In genomic region chr5:79242242-79243039, GRCh38 we compare ENCODE assay signal across 24 cellular contexts. TPM values are rescaled to one million over a fixed set of nuclear protein-coding genes. Genes with fewer than 3 reads are reported as not detected.
DNase-seq lines count a peak whose midpoint lies in the region; ATAC-seq, FAIRE-seq and TF ChIP-seq lines count a peak whose summit lies in the region.
"Had no signal": no experiment of that assay in that cellular context is flagged by ENCODE, and none has a peak within 500 bp of the region (broad histone marks: within the 10 kb centered on the region; RNA-seq: fewer than 3 reads in every experiment).

No MANE protein-coding gene starts in this region.

- no peak overlapping the region for H3K56ac ChIP-seq in IMR-90 (ENCODE audit: extremely low read depth, insufficient read depth, low read length)

- peak overlapping the region; percentile 31 for H3K4me3 Mint-ChIP-seq in activated naive CD8-positive, alpha-beta T cell
- no peak overlapping the region for H3K4me3 Mint-ChIP-seq in activated naive CD8-positive, alpha-beta T cell treated with anti-CD3 and anti-CD28 coated beads, Interleukin-2, amount 50 U/mL, for 24 hours

- no peak overlapping the region for H2AK5ac ChIP-seq in IMR-90 (ENCODE audit: low read depth, low read length)

- H3K4me1 ChIP-seq in IMR-90 (ENCODE audit: control insufficient read depth, insufficient read depth, low read length): peaks cover 3% of the 10 kb centered on the region; the same call in 1 of the 2 replicates
- peaks cover 0 to 1% of the 10 kb centered on the region in 2 experiments; a peak in 1 of 5 replicates for H3K4me1 ChIP-seq in K562 (replicated peaks in 1 of 2; ENCODE audit: control insufficient read depth in 2 of 2, insufficient read depth in 2 of 2, low read length in 2 of 2)

- H2AFZ ChIP-seq in IMR-90 (replicated peaks; ENCODE audit: low read length, poor library complexity) (no peak overlapping the region), K562 (ENCODE audit: low read depth, low read length) (no peak overlapping the region)

- TF ChIP-seq RAD21 in IMR-90 (IDR thresholded peaks at IDR 0.05; ENCODE audit: low read length) (no peak), K562 (CRISPR knock-in tag; conservative IDR thresholded peaks at IDR 0.05 in 1 of 2, IDR thresholded peaks at IDR 0.05 in 1 of 2) (no peak)

- H3K9me3 ChIP-seq in IMR-90 (ENCODE audit: control insufficient read depth, insufficient read depth, low read length) (no peaks in the 10 kb centered on the region), K562 (replicated peaks; ENCODE audit: control insufficient read depth, insufficient read depth, low read depth, low read length) (no peaks in the 10 kb centered on the region)
- H3K9me3 ChIP-seq: heart right ventricle, prostate gland, stomach had no signal

- intact Hi-C loops in IMR-90 (cut with micrococcal nuclease): no loop called here
- intact Hi-C loops in K562 (cut with micrococcal nuclease): no loop called here
- intact Hi-C loops in cardiac septum (cut with DNase I): no loop called here

- TF ChIP-seq CTCF in IMR-90 (conservative IDR thresholded peaks at IDR 0.05; ENCODE audit: low read depth, low read length) (no peak), K562 (IDR thresholded peaks at IDR 0.05 in 2 of 3, conservative IDR thresholded peaks at IDR 0.05 in 1 of 3; ENCODE audit: insufficient read depth in 2 of 3, low read depth in 1 of 3, low read length in 3 of 3) (no peak), RWPE1 (conservative IDR thresholded peaks at IDR 0.05; ENCODE audit: low read depth) (no peak)

- POLR2A ChIA-PET in IMR-90 (lab: Charles Lee; ENCODE audit: unreplicated experiment) (no interaction called here), K562 (lab: Yijun Ruan, JAX) (no interaction called here), RWPE1 (lab: Yijun Ruan, JAX; ENCODE audit: low non-redundant PET) (no interaction called here)

- no peak overlapping the region for H3K23ac ChIP-seq in IMR-90 (ENCODE audit: low read depth, low read length)

- CTCF ChIA-PET in IMR-90 (lab: Yijun Ruan, JAX) (no interaction called here), K562 (lab: Yijun Ruan, JAX; ENCODE audit: low intra/inter-chr PET ratio) (no interaction called here), RWPE1 (lab: Yijun Ruan, JAX) (interaction anchor here (0.7 kb wide), 1 partner anchor 38 kb away, joined by 3 read pairs; no protein-coding TSS in a partner anchor)

- no peak overlapping the region for H4K91ac ChIP-seq in IMR-90 (ENCODE audit: insufficient read depth, low read depth, low read length)

- H3K4me1 Mint-ChIP-seq in activated naive CD8-positive, alpha-beta T cell (ENCODE audit: low read depth): peaks cover 76% of the 10 kb centered on the region
- H3K4me1 Mint-ChIP-seq in activated naive CD8-positive, alpha-beta T cell treated with anti-CD3 and anti-CD28 coated beads, Interleukin-2, amount 50 U/mL, for 24 hours: peaks cover 64% of the 10 kb centered on the region

- H3K36me3 ChIP-seq in IMR-90 (ENCODE audit: control insufficient read depth, insufficient read depth, low read length) (no peaks in the 10 kb centered on the region), K562 (ENCODE audit: control insufficient read depth, insufficient read depth, low read length) (no peaks in the 10 kb centered on the region)
- H3K36me3 ChIP-seq: brain microvascular endothelial cell, heart right ventricle, prostate gland, stomach had no signal

- no peaks in the 10 kb centered on the region for H3K27me3 Mint-ChIP-seq in activated naive CD8-positive, alpha-beta T cell
- no peaks in the 10 kb centered on the region for H3K27me3 Mint-ChIP-seq in activated naive CD8-positive, alpha-beta T cell treated with anti-CD3 and anti-CD28 coated beads, Interleukin-2, amount 50 U/mL, for 24 hours

- H2BK120ac ChIP-seq in IMR-90 (ENCODE audit: low read depth, low read length): no peak overlapping the region

- no peak overlapping the region for H3K4ac ChIP-seq in IMR-90 (ENCODE audit: low read depth, low read length)

- H3K9me1 ChIP-seq in IMR-90 (ENCODE audit: insufficient read depth, low read length) (no peaks in the 10 kb centered on the region), K562 (ENCODE audit: control insufficient read depth, insufficient read depth, low read length) (no peaks in the 10 kb centered on the region)

- no peak overlapping the region for H4K5ac ChIP-seq in IMR-90 (ENCODE audit: low read depth, low read length)

- no peak for TF ChIP-seq POLR2A in IMR-90 (IDR thresholded peaks at IDR 0.05; ENCODE audit: low read depth, low read length)
- TF ChIP-seq POLR2A in K562 (conservative IDR thresholded peaks at IDR 0.05): no peak

- H3K27me3 ChIP-seq in IMR-90 (ENCODE audit: control insufficient read depth, insufficient read depth, low read length): no peaks in the 10 kb centered on the region
- H3K27me3 ChIP-seq in K562 (ENCODE audit: control insufficient read depth in 2 of 2, insufficient read depth in 2 of 2, low read length in 2 of 2): no peaks in the 10 kb centered on the region
- H3K27me3 ChIP-seq: brain microvascular endothelial cell, heart right ventricle, stomach had no signal

- no peak for DNase-seq in activated naive CD8-positive, alpha-beta T cell treated with anti-CD3 and anti-CD28 coated beads, Interleukin-2, amount 50 U/mL, for 24 hours
- DNase-seq in IMR-90 (no peak), K562 (ENCODE audit: extremely low read depth in 1 of 4, low spot score in 3 of 4) (no peak), renal cortical epithelial cell (ENCODE audit: low read depth) (peak; percentile 7), HK-2 (ENCODE audit: unreplicated experiment) (no peak), RWPE1 (ENCODE audit: low spot score) (no peak), cardiac septum (ENCODE audit: low spot score) (no peak)
- DNase-seq: activated CD4-positive, alpha-beta T cell treated with anti-CD3 and anti-CD28 coated beads for 1 hour; brain microvascular endothelial cell; DND-41; heart right ventricle; midbrain; NCI-H1105 treated with DMSO at 0.1 percent for 48 hours; NCI-H2081 treated with DMSO at 0.1 percent for 48 hours; NCI-H446 treated with DMSO at 0.1 percent for 48 hours; stimulated activated CD4-positive, alpha-beta T cell treated with anti-CD3 and anti-CD28 coated beads, Interleukin-4, amount 100 ng/mL, for 1 hour; stomach; trophoblast cell had no signal

- no peak overlapping the region for H2BK5ac ChIP-seq in IMR-90 (ENCODE audit: low read depth, low read length, poor library complexity, severe bottlenecking)

- peaks cover 2% of the 10 kb centered on the region for H3K36me3 Mint-ChIP-seq in activated naive CD8-positive, alpha-beta T cell
- no peaks in the 10 kb centered on the region for H3K36me3 Mint-ChIP-seq in activated naive CD8-positive, alpha-beta T cell treated with anti-CD3 and anti-CD28 coated beads, Interleukin-2, amount 50 U/mL, for 24 hours (ENCODE audit: low read depth)

- H4K20me1 ChIP-seq in IMR-90 (ENCODE audit: insufficient read depth, low read length) (peaks cover 14% of the 10 kb centered on the region), K562 (replicated peaks; ENCODE audit: control insufficient read depth, insufficient read depth, low read length) (no peaks in the 10 kb centered on the region; the same call in 1 of the 2 replicates)

- in situ Hi-C loops in IMR-90 (cut with MboI; ENCODE audit: low sequenced_read_pairs) (no loop called here), K562 (cut with MboI) (no loop called here)

- H3K79me2 ChIP-seq in K562 (ENCODE audit: control insufficient read depth, insufficient read depth, low read length): peaks cover 65% of the 10 kb centered on the region

- peaks cover 10 to 22% of the 10 kb centered on the region in 2 experiments for H3K79me1 ChIP-seq in IMR-90 (ENCODE audit: low read depth in 1 of 2, low read length in 2 of 2)

- H3K27ac ChIP-seq in IMR-90 (ENCODE audit: insufficient read depth, low read length) (no peak overlapping the region), K562 (ENCODE audit: extremely low read depth, low read depth, low read length) (no peak overlapping the region), RWPE1 (no peak overlapping the region)
- H3K27ac ChIP-seq: brain microvascular endothelial cell, heart right ventricle, prostate gland, stomach had no signal

- dilution Hi-C loops in IMR-90 (cut with HindIII; ENCODE audit: low sequenced_read_pairs, unreplicated experiment): no loop called here

- 0 out of 2 replicates have a peak overlapping the region, but pooled peaks have one; percentile 31 for H3K18ac ChIP-seq in IMR-90 (ENCODE audit: low read depth, low read length)

- H4K8ac ChIP-seq in IMR-90 (ENCODE audit: low read depth in 2 of 2, low read length in 2 of 2): no peak overlapping the region

- no peaks in the 10 kb centered on the region for H3K9me3 Mint-ChIP-seq in activated naive CD8-positive, alpha-beta T cell (ENCODE audit: low read depth)
- no peaks in the 10 kb centered on the region for H3K9me3 Mint-ChIP-seq in activated naive CD8-positive, alpha-beta T cell treated with anti-CD3 and anti-CD28 coated beads, Interleukin-2, amount 50 U/mL, for 24 hours
- H3K9me3 Mint-ChIP-seq: neural crest cell had no signal

- no peak overlapping the region for H2BK20ac ChIP-seq in IMR-90 (ENCODE audit: low read depth, low read length)

- BruUV-seq in IMR-90 (replicated peaks; lab: Mats Ljungman, UMichigan) (no TSS peak), K562 (replicated peaks; lab: Mats Ljungman, UMichigan) (no TSS peak)

- FAIRE-seq in K562 (lab: Jason Lieb, UNC): peak; percentile 32

- peak overlapping the region; percentile 76; the same call in 1 of the 2 replicates for H3K4me2 ChIP-seq in IMR-90 (ENCODE audit: low read depth, low read length)
- no peak overlapping the region; the same call in 1 of the 2 replicates for H3K4me2 ChIP-seq in K562 (ENCODE audit: insufficient read depth, low read length)
- H3K4me2 ChIP-seq: smooth muscle cell had no signal

- no peak for ATAC-seq in activated naive CD8-positive, alpha-beta T cell treated with anti-CD3 and anti-CD28 coated beads, Interleukin-2, amount 50 U/mL, for 24 hours
- ATAC-seq in IMR-90 (ENCODE audit: low read depth) (no peak), K562 (no peak)
- ATAC-seq: left lobe of liver, Right ventricle myocardium inferior had no signal

- H2AK9ac ChIP-seq in IMR-90 (replicated peaks; ENCODE audit: low read depth, low read length, poor library complexity): no peak overlapping the region

- no peak overlapping the region for H3K9ac ChIP-seq in IMR-90 (ENCODE audit: low read depth, low read length)
- H3K9ac ChIP-seq in K562 (ENCODE audit: insufficient read depth in 1 of 2, low read depth in 2 of 2, low read length in 2 of 2): no peak overlapping the region

- H2BK15ac ChIP-seq in IMR-90 (ENCODE audit: low read depth, low read length): no peak overlapping the region

- no CpG with 5 or more reads among the region's 5 CpGs for WGBS in IMR-90 (ENCODE audit: extremely low coverage in 2 of 2, insufficient read length in 1 of 2), 2 experiments
- whole genome bisulfite sequencing in K562 (ENCODE audit: insufficient coverage, low coverage, missing lambda C conversion rate): 22% methylated on average over 5 of the region's 5 CpGs

- no peak overlapping the region for H3K14ac ChIP-seq in IMR-90 (replicated peaks; ENCODE audit: low read depth, low read length)

- no peak for TF ChIP-seq EP300 in K562 (IDR thresholded peaks at IDR 0.05; ENCODE audit: low read length)

- H3K27ac Mint-ChIP-seq in activated naive CD8-positive, alpha-beta T cell: no peak overlapping the region
- H3K27ac Mint-ChIP-seq in activated naive CD8-positive, alpha-beta T cell treated with anti-CD3 and anti-CD28 coated beads, Interleukin-2, amount 50 U/mL, for 24 hours: no peak overlapping the region

- H3K4me3 ChIP-seq in IMR-90 (ENCODE audit: insufficient read depth, low read depth, low read length): no peak overlapping the region
- no peak overlapping the region for H3K4me3 ChIP-seq in K562
- H3K4me3 ChIP-seq: heart right ventricle, prostate gland, smooth muscle cell had no signal

RNA-seq across cellular contexts. Expression of gene JMY, which starts 6.5 kb away (rescaled TPM):
- total RNA-seq in IMR-90 (2012; rRNA removed): 3.2 and 5.6 TPM in 2 replicates
- polyA plus RNA-seq in IMR-90 (2012; rRNA removed): 1.2 and 1.7 TPM in 2 replicates
- polyA plus RNA-seq in IMR-90 (2012; cell fraction: cytosol; rRNA removed): 0.58 and 0.61 TPM in 2 replicates
- 0.95 and 4.1 TPM in 2 replicates for polyA plus RNA-seq in IMR-90 (2012; cell fraction: nucleus; rRNA removed; ENCODE audit: low replicate concordance)
- total RNA-seq in K562 (2011; cell fraction: chromatin; rRNA removed; ENCODE audit: low replicate concordance): 3.2 and 10.4 TPM in 2 replicates
- total RNA-seq in K562 (2011; cell fraction: nucleolus; rRNA removed): 2.8 and 3.8 TPM in 2 replicates
- total RNA-seq in K562 (2011; cell fraction: nucleoplasm; rRNA removed): 5.1 and 7.3 TPM in 2 replicates
- 4.5 and 4.7 TPM in 2 replicates for total RNA-seq in K562 (2014; rRNA removed)
- 5.2 and 6.5 TPM in 2 replicates for total RNA-seq in K562 (2014; rRNA removed; fragmentation: Illumina TruSeq; extraction: Trizol)
- total RNA-seq in K562 (2015; rRNA removed; fragmentation: Illumina TruSeq; extraction: Trizol): 2.3 and 2.5 TPM in 2 replicates
- total RNA-seq in K562 (2021): 4.6 and 5.5 TPM in 2 replicates
- polyA plus RNA-seq in K562 (2011; rRNA removed): 2.3 and 2.5 TPM in 2 replicates
- 0.34 and 1.0 TPM in 2 replicates for polyA plus RNA-seq in K562 (2011; cell fraction: cytosol; rRNA removed)
- 2.5 and 4.0 TPM in 2 replicates for polyA plus RNA-seq in K562 (2011; cell fraction: nucleus; rRNA removed)
- 2.0 and 4.4 TPM in 2 replicates for polyA plus RNA-seq in K562 (2012)
- 3.7 and 3.9 TPM in 2 replicates for polyA plus RNA-seq in K562 (2014; fragmentation: Illumina TruSeq; extraction: Trizol)
- 1 to 10 TPM; 1.1 TPM for polyA plus RNA-seq in K562 (2014; fragmentation: Nextera tagmentation; extraction: Ambion mirVana)
- polyA plus RNA-seq in K562 (2014; rRNA removed): 2.8 and 3.9 TPM in 2 replicates
- polyA minus RNA-seq in K562 (2011; rRNA and poly(A)+ RNA removed): 4.7 and 6.1 TPM in 2 replicates
- polyA minus RNA-seq in K562 (2011; cell fraction: cytosol; rRNA and poly(A)+ RNA removed): 2.6 TPM in 2 replicates
- 3.1 and 5.4 TPM in 2 replicates for polyA minus RNA-seq in K562 (2011; cell fraction: nucleus; rRNA and poly(A)+ RNA removed)
- 8.3 and 35.5 TPM in 2 replicates for total RNA-seq in renal cortical epithelial cell
- 10.3 TPM for total RNA-seq in cardiac septum
